In the genomic region with DNA sequence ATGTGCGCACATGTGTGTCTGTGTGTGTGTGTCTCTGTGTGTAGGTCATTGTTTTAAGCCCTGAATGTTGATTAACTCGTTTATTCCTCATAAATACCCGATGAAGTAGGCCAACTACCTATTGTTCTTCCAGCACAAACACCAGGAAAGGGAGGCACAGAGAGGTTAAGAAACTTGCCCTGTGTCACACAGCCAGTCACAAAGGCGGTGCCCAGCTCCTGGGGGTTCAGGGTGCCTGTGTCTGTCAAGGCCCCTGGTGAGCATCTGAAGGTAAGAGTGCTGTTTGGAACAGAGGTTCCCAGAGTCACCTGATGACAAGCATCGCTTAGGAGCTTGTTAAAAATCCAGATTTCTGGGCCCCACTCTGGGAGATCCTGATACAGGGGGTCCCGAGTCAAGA, we compare ENCODE assay signal across 22 cellular contexts.
"Had no signal": no experiment of that assay in that cellular context is flagged by ENCODE, and none has a peak within 500 bp of the region (broad histone marks: within the 10 kb centered on the region; RNA-seq: fewer than 3 reads in every experiment).

No MANE protein-coding gene starts in this region.

- H3K36me3 Mint-ChIP-seq: activated naive CD4-positive, alpha-beta T cell treated with anti-CD3 and anti-CD28 coated beads, Interleukin-2, amount 50 U/mL, for 24 hours had no signal

- H3K4me1 ChIP-seq: ascending aorta had no signal

- H3K9me3 Mint-ChIP-seq: activated naive CD4-positive, alpha-beta T cell treated with anti-CD3 and anti-CD28 coated beads, Interleukin-2, amount 50 U/mL, for 24 hours had no signal

- H3K4me2 ChIP-seq: KMS-11, SK-N-SH had no signal

- H3K4me1 Mint-ChIP-seq: activated CD4-positive, alpha-beta T cell treated with anti-CD3 and anti-CD28 coated beads for 36 hours; activated naive CD4-positive, alpha-beta T cell treated with anti-CD3 and anti-CD28 coated beads, Interleukin-2, amount 50 U/mL, for 24 hours had no signal

- H3K27me3 Mint-ChIP-seq: activated CD4-positive, alpha-beta T cell treated with anti-CD3 and anti-CD28 coated beads for 36 hours; activated naive CD4-positive, alpha-beta T cell treated with anti-CD3 and anti-CD28 coated beads, Interleukin-2, amount 50 U/mL, for 24 hours had no signal

- H3K36me3 ChIP-seq: ascending aorta, SJCRH30 had no signal

- H3K9ac ChIP-seq: KMS-11, SK-N-SH had no signal

- H3K4me3 ChIP-seq: ascending aorta, body of pancreas, SJCRH30 had no signal

- ATAC-seq: activated CD4-positive, alpha-beta T cell treated with anti-CD3 and anti-CD28 coated beads for 36 hours; activated CD8-positive, alpha-beta T cell treated with anti-CD3 and anti-CD28 coated beads, Interleukin-2, amount 10 ng/mL, durations not matched to agents 7 days and 5 days had no signal

- H3K27ac ChIP-seq: ascending aorta, KMS-11, SJCRH30 had no signal

- DNase-seq: activated CD4-positive, alpha-beta T cell treated with anti-CD3 and anti-CD28 coated beads for 36 hours; activated CD4-positive, alpha-beta T cell treated with anti-CD3 and anti-CD28 coated beads, Interleukin-2, amount 50 U/mL, for 1 hour; activated CD8-positive, alpha-beta memory T cell treated with anti-CD3 and anti-CD28 coated beads, Interleukin-2, amount 50 U/mL, for 48 hours; activated CD8-positive, alpha-beta T cell treated with anti-CD3 and anti-CD28 coated beads, Interleukin-2, amount 10 ng/mL, durations not matched to agents 7 days and 5 days; activated naive CD4-positive, alpha-beta T cell; activated T-cell treated with anti-CD3 and anti-CD28 coated beads, Interleukin-2, amount 50 U/mL, for 1 hour; NCI-H1092; NCI-H1417; NCI-H2029; NCI-H2107; NCI-H2171 treated with DMSO at 0.1 percent for 48 hours; NCI-H345; NCI-H510A; NCI-H526 treated with DMSO at 0.1 percent for 48 hours; NCI-H82; SJCRH30; SK-N-SH; T-helper 1 cell had no signal

- H3K27ac Mint-ChIP-seq: activated CD4-positive, alpha-beta T cell treated with anti-CD3 and anti-CD28 coated beads for 36 hours; activated CD8-positive, alpha-beta T cell treated with anti-CD3 and anti-CD28 coated beads, Interleukin-2, amount 10 ng/mL, durations not matched to agents 7 days and 5 days; activated naive CD4-positive, alpha-beta T cell treated with anti-CD3 and anti-CD28 coated beads, Interleukin-2, amount 50 U/mL, for 24 hours had no signal

- H3K4me3 Mint-ChIP-seq: activated CD4-positive, alpha-beta T cell treated with anti-CD3 and anti-CD28 coated beads for 36 hours; activated CD8-positive, alpha-beta T cell treated with anti-CD3 and anti-CD28 coated beads, Interleukin-2, amount 10 ng/mL, durations not matched to agents 7 days and 5 days; activated naive CD4-positive, alpha-beta T cell treated with anti-CD3 and anti-CD28 coated beads, Interleukin-2, amount 50 U/mL, for 24 hours had no signal

- H3K9me3 ChIP-seq: ascending aorta, body of pancreas, SJCRH30, SK-N-SH had no signal

- H3K27me3 ChIP-seq: ascending aorta, body of pancreas had no signal
